8 cellular contexts compared by ENCODE assay signal in genomic region chr17:19753049-19753444, GRCh38. TPM values are rescaled to one million over a fixed set of nuclear protein-coding genes. Genes with fewer than 3 reads are reported as not detected.
DNase-seq lines count a peak whose midpoint lies in the region; ATAC-seq and TF ChIP-seq lines count a peak whose summit lies in the region.

No MANE protein-coding gene starts in this region.

- H3K4me3 Mint-ChIP-seq in natural killer cell, result no peak overlapping the region
- no peak overlapping the region for H3K4me3 Mint-ChIP-seq in natural killer cell treated with Interleukin-12 subunit alpha and Interleukin-12 subunit beta and Interleukin-15 and Interleukin-18, amount 100 ng/mL, for 72 hours

- H3K36me3 Mint-ChIP-seq in natural killer cell, result no peaks in the 10 kb centered on the region
- H3K36me3 Mint-ChIP-seq in natural killer cell treated with Interleukin-12 subunit alpha and Interleukin-12 subunit beta and Interleukin-15 and Interleukin-18, amount 100 ng/mL, for 72 hours, result no peaks in the 10 kb centered on the region

- ATAC-seq in natural killer cell (peak in 2 of 3 donors; percentile 24 to 35), GM18520 (IDR thresholded peaks at IDR 0.05; ENCODE audit: unreplicated experiment) (no peak), GM18858 (IDR thresholded peaks at IDR 0.05; ENCODE audit: unreplicated experiment) (no peak)
- ATAC-seq in natural killer cell treated with Interleukin-12 subunit alpha and Interleukin-12 subunit beta and Interleukin-15 and Interleukin-18, amount 100 ng/mL, for 72 hours, result no peak

- H3K27ac Mint-ChIP-seq in natural killer cell, result no peak overlapping the region
- H3K27ac Mint-ChIP-seq in natural killer cell treated with Interleukin-12 subunit alpha and Interleukin-12 subunit beta and Interleukin-15 and Interleukin-18, amount 100 ng/mL, for 72 hours, result no peak overlapping the region

- TF ChIP-seq CTCF in natural killer cell (IDR thresholded peaks at IDR 0.05), result no peak

- no peak for DNase-seq in natural killer cell
- no peak for DNase-seq in natural killer cell treated with Interleukin-12 subunit alpha and Interleukin-12 subunit beta and Interleukin-15 and Interleukin-18, amount 100 ng/mL, for 72 hours (ENCODE audit: low spot score)
- peak in 40 of 56 donors; percentile 10 to 80 (median 60) for DNase-seq in amygdala (lab: John Stamatoyannopoulos, UW)
- peak; percentile 67 for DNase-seq in iris pigment epithelial cell (ENCODE audit: low read depth)
- peak; percentile 68 for DNase-seq in superior temporal gyrus (ENCODE audit: extremely low spot score)
- DNase-seq in NCI-H2171 treated with DMSO at 0.1 percent for 48 hours (lab: John Stamatoyannopoulos, UW), result no peak

- peaks cover 0 to 19% of the 10 kb centered on the region in 2 donors for H3K27me3 Mint-ChIP-seq in natural killer cell (ENCODE audit: low read depth in 2 of 2)
- H3K27me3 Mint-ChIP-seq in natural killer cell treated with Interleukin-12 subunit alpha and Interleukin-12 subunit beta and Interleukin-15 and Interleukin-18, amount 100 ng/mL, for 72 hours, result peaks cover 23 to 28% of the 10 kb centered on the region in 2 donors

- intact Hi-C loops in natural killer cell (cut with micrococcal nuclease), result no loop called here

- H3K4me1 Mint-ChIP-seq in natural killer cell, result no peaks in the 10 kb centered on the region
- H3K4me1 Mint-ChIP-seq in natural killer cell treated with Interleukin-12 subunit alpha and Interleukin-12 subunit beta and Interleukin-15 and Interleukin-18, amount 100 ng/mL, for 72 hours (ENCODE audit: low read depth in 2 of 2), result no peaks in the 10 kb centered on the region

- H3K9me3 Mint-ChIP-seq in natural killer cell, result no peaks in the 10 kb centered on the region
- H3K9me3 Mint-ChIP-seq in natural killer cell treated with Interleukin-12 subunit alpha and Interleukin-12 subunit beta and Interleukin-15 and Interleukin-18, amount 100 ng/mL, for 72 hours, result no peaks in the 10 kb centered on the region

RNA-seq across cellular contexts. Expression of gene ALDH3A1, which starts 4.9 kb away (rescaled TPM):
- total RNA-seq in natural killer cell, result not detected
- total RNA-seq in natural killer cell treated with Interleukin-12 subunit alpha and Interleukin-12 subunit beta and Interleukin-15 and Interleukin-18, amount 100 ng/mL, for 72 hours, result not detected

RNA-seq across cellular contexts. Expression of gene SLC47A2, which starts 36.7 kb away (rescaled TPM):
- not detected for total RNA-seq in natural killer cell
- total RNA-seq in natural killer cell treated with Interleukin-12 subunit alpha and Interleukin-12 subunit beta and Interleukin-15 and Interleukin-18, amount 100 ng/mL, for 72 hours, result not detected

Comparison
In these comparisons a context has a peak if more than half of its experiments do, and no peak if none do; other contexts are left out.
1. ATAC-seq: peak in natural killer cell (2 of 3); none in natural killer cell treated with Interleukin-12 subunit alpha and Interleukin-12 subunit beta and Interleukin-15 and Interleukin-18, amount 100 ng/mL, for 72 hours (0 of 2), GM18520 (single experiment) and GM18858 (single experiment).
2. DNase-seq: peak in amygdala (40 of 56), iris pigment epithelial cell (single experiment) and superior temporal gyrus (single experiment); none in natural killer cell (single experiment), natural killer cell treated with Interleukin-12 subunit alpha and Interleukin-12 subunit beta and Interleukin-15 and Interleukin-18, amount 100 ng/mL, for 72 hours (single experiment) and NCI-H2171 treated with DMSO at 0.1 percent for 48 hours (single experiment).